In the genomic region with DNA sequence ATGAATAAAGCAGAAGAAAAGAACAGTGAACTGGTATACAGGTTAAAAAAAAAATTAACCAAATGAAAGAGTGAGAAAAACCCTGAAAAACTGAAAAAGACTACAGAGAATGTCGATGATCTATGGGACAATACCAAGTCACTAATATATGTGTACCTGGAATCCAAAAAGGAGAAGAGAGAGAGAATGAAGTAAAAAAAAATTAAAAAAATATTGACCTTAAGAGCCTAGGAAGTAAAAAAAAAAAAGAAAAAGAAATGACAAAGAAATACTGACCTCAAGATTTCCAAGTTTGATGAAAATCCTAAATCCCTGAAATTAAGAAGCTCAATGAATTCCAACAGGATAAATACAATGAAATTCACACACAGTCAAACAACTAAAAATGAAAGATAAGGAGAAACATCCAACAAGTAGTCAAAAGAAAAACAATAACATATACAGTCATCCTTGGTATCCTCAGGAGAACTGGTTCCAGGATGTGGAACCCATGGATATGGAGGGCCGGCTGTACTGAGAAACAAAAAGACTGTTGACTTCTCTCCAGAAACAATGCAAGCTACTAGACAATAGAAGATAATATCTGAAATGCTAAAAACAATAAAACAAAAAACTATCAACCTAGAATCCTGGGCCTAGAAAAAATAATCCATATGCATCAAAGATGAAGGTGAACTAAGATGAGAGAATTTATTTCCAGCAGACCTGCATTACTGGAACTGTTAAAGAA, we compare ENCODE assay signal across 27 cellular contexts. TPM values are rescaled to one million over a fixed set of nuclear protein-coding genes. Genes with fewer than 3 reads are reported as not detected.
"Had no signal": no experiment of that assay in that cellular context is flagged by ENCODE, and none has a peak within 500 bp of the region (broad histone marks: within the 10 kb centered on the region; RNA-seq: fewer than 3 reads in every experiment).

No MANE protein-coding gene starts in this region.

- H3K9me3 Mint-ChIP-seq: activated B cell treated with CpG ODN at 0.5 μM for 24 hours; activated T-cell treated with anti-CD3 and anti-CD28 coated beads, Interleukin-2, amount 50 U/mL, for 24 hours; T-cell had no signal

- H3K27ac ChIP-seq: body of pancreas, lower lobe of right lung, parathyroid adenoma, thoracic aorta, upper lobe of left lung had no signal

- H3K4me1 ChIP-seq: body of pancreas, parathyroid adenoma, upper lobe of left lung had no signal

- H3K4me1 Mint-ChIP-seq: activated CD4-positive, alpha-beta T cell treated with anti-CD3 and anti-CD28 coated beads for 36 hours; mesothelial cell of epicardium; nephron progenitor cell had no signal

- H3K27me3 Mint-ChIP-seq: activated B cell treated with CpG ODN at 0.5 μM for 24 hours; activated CD4-positive, alpha-beta T cell treated with anti-CD3 and anti-CD28 coated beads for 36 hours; activated T-cell treated with anti-CD3 and anti-CD28 coated beads, Interleukin-2, amount 50 U/mL, for 24 hours; stimulated activated naive B cell treated with anti-CD40 and anti-IgM and Interleukin-4, amounts not matched to agents 10 μg/mL and 1 μg/mL and 100 μg/mL, for 72 hours; T-cell had no signal

- H3K4me3 ChIP-seq: body of pancreas, lower lobe of right lung, thoracic aorta, upper lobe of left lung had no signal

- H3K9me3 ChIP-seq: body of pancreas, lower lobe of right lung, thoracic aorta, upper lobe of left lung had no signal

- FAIRE-seq: TTC549 had no signal

- H3K4me3 Mint-ChIP-seq: activated B cell treated with CpG ODN at 0.5 μM for 24 hours; activated CD4-positive, alpha-beta T cell treated with anti-CD3 and anti-CD28 coated beads for 36 hours; activated T-cell treated with anti-CD3 and anti-CD28 coated beads, Interleukin-2, amount 50 U/mL, for 24 hours; mesothelial cell of epicardium; nephron progenitor cell; stimulated activated naive B cell treated with anti-CD40 and anti-IgM and Interleukin-4, amounts not matched to agents 10 μg/mL and 1 μg/mL and 100 μg/mL, for 72 hours; T-cell had no signal

- H3K79me2 ChIP-seq: parathyroid adenoma had no signal

- DNase-seq: activated B cell treated with CpG ODN at 0.5 μM for 24 hours; activated CD4-positive, alpha-beta T cell treated with anti-CD3 and anti-CD28 coated beads for 36 hours; activated CD4-positive, alpha-beta T cell treated with anti-CD3 and anti-CD28 coated beads, Interleukin-2, amount 50 U/mL, for 4 hours; activated CD8-positive, alpha-beta memory T cell treated with anti-CD3 and anti-CD28 coated beads for 24 hours; activated CD8-positive, alpha-beta memory T cell treated with anti-CD3 and anti-CD28 coated beads, Interleukin-2, amount 50 U/mL, for 4 hours; activated naive CD4-positive, alpha-beta T cell treated with Interleukin-2 at 50 U/mL for 16 hours; activated T-cell treated with anti-CD3 and anti-CD28 coated beads, Interleukin-2, amount 50 U/mL, for 24 hours; anterior cingulate cortex; body of pancreas; erythroblast; foreskin melanocyte; lower lobe of right lung; nephron progenitor cell; right cardiac atrium; stimulated activated CD4-positive, alpha-beta T cell treated with anti-CD3 and anti-CD28 coated beads, Interleukin-15, amount 100 ng/mL, for 24 hours; stimulated activated naive B cell treated with anti-CD40 and anti-IgM and Interleukin-4, amounts not matched to agents 10 μg/mL and 1 μg/mL and 100 μg/mL, for 72 hours; T-cell; upper lobe of left lung had no signal

- H2AFZ ChIP-seq: parathyroid adenoma had no signal

- H3K27me3 ChIP-seq: body of pancreas, upper lobe of left lung had no signal

- ATAC-seq: activated CD4-positive, alpha-beta T cell treated with anti-CD3 and anti-CD28 coated beads for 36 hours; body of pancreas; left lobe of liver; lower lobe of right lung; right cardiac atrium; stimulated activated naive B cell treated with anti-CD40 and anti-IgM and Interleukin-4, amounts not matched to agents 10 μg/mL and 1 μg/mL and 100 μg/mL, for 72 hours; T-cell had no signal

- H3K27ac Mint-ChIP-seq: activated B cell treated with CpG ODN at 0.5 μM for 24 hours; activated CD4-positive, alpha-beta T cell treated with anti-CD3 and anti-CD28 coated beads for 36 hours; activated T-cell treated with anti-CD3 and anti-CD28 coated beads, Interleukin-2, amount 50 U/mL, for 24 hours; mesothelial cell of epicardium; nephron progenitor cell; stimulated activated naive B cell treated with anti-CD40 and anti-IgM and Interleukin-4, amounts not matched to agents 10 μg/mL and 1 μg/mL and 100 μg/mL, for 72 hours; T-cell had no signal

- H3K9ac ChIP-seq: parathyroid adenoma had no signal

RNA-seq across cellular contexts. Expression of a gene that starts 33.5 kb away (rescaled TPM):
- total RNA-seq: activated B cell treated with CpG ODN at 0.5 μM for 24 hours; activated CD4-positive, alpha-beta T cell treated with anti-CD3 and anti-CD28 coated beads for 36 hours; body of pancreas; chondrocyte; fibroblast of lung; kidney epithelial cell; mesothelial cell of epicardium; skeletal muscle tissue; thoracic aorta had no signal
